ENCODE assay signal across 10 cellular contexts in genomic region chr2:177784449-177784845, GRCh38.
A peak's percentile ranks its signal among the peaks of the same experiment; 100 is the strongest.
DNase-seq lines count a peak whose midpoint lies in the region; ATAC-seq and TF ChIP-seq lines count a peak whose summit lies in the region.
"Had no signal": no experiment of that assay in that cellular context is flagged by ENCODE, and none has a peak within 500 bp of the region (broad histone marks: within the 10 kb centered on the region; RNA-seq: fewer than 3 reads in every experiment).

No MANE protein-coding gene starts in this region.

- H3K79me2 ChIP-seq in MM.1S (ENCODE audit: low read length), result no peaks in the 10 kb centered on the region

- H3K4me2 ChIP-seq in MM.1S (ENCODE audit: low read depth, low read length), result peak overlapping the region; percentile 41; the same call in 1 of the 2 replicates

- no peak overlapping the region for H2AFZ ChIP-seq in MM.1S (ENCODE audit: low read length)

- H3K9me2 ChIP-seq in MM.1S (replicated peaks; ENCODE audit: insufficient read depth, low read length), result no peaks in the 10 kb centered on the region

- H3K36me3 ChIP-seq in MM.1S (replicated peaks; ENCODE audit: insufficient read depth, low read length), result no peaks in the 10 kb centered on the region

- no peaks in the 10 kb centered on the region for H3K27me3 ChIP-seq in MM.1S (replicated peaks; ENCODE audit: insufficient read depth, low read length)

- H3F3A ChIP-seq in MM.1S (ENCODE audit: insufficient read depth, low read length), result no peaks in the 10 kb centered on the region

- POLR2A ChIA-PET in activated CD4-positive, alpha-beta T cell treated with anti-CD3 and anti-CD28 coated beads, Interleukin-2, amount 10 ng/mL, durations not matched to agents 7 days and 5 days (lab: Charles Lee), result no interaction called here

- no peak overlapping the region for H3K9ac ChIP-seq in MM.1S (ENCODE audit: low read length)

- H3K4me3 Mint-ChIP-seq in activated CD4-positive, alpha-beta T cell treated with anti-CD3 and anti-CD28 coated beads, Interleukin-2, amount 10 ng/mL, durations not matched to agents 7 days and 5 days, result peak overlapping the region; percentile 39
- peak overlapping the region; percentile 30 to 55 for H3K4me3 Mint-ChIP-seq in stimulated activated naive CD8-positive, alpha-beta T cell treated with anti-CD3 and anti-CD28 coated beads, Interleukin-15, amount 100 ng/mL, for 72 hours
- H3K4me3 Mint-ChIP-seq: B cell had no signal

- H3K9me3 Mint-ChIP-seq in activated CD4-positive, alpha-beta T cell treated with anti-CD3 and anti-CD28 coated beads, Interleukin-2, amount 10 ng/mL, durations not matched to agents 7 days and 5 days, result peaks cover 5% of the 10 kb centered on the region
- peaks cover 5 to 13% of the 10 kb centered on the region in 2 donors for H3K9me3 Mint-ChIP-seq in stimulated activated naive CD8-positive, alpha-beta T cell treated with anti-CD3 and anti-CD28 coated beads, Interleukin-15, amount 100 ng/mL, for 72 hours

- H3K36me3 Mint-ChIP-seq in activated CD4-positive, alpha-beta T cell treated with anti-CD3 and anti-CD28 coated beads, Interleukin-2, amount 10 ng/mL, durations not matched to agents 7 days and 5 days (ENCODE audit: low read depth), result peaks cover 9% of the 10 kb centered on the region

- H3K4me3 ChIP-seq in MM.1S (ENCODE audit: low read length), result no peak overlapping the region

- peaks cover 9% of the 10 kb centered on the region for H3K27me3 Mint-ChIP-seq in activated CD4-positive, alpha-beta T cell treated with anti-CD3 and anti-CD28 coated beads, Interleukin-2, amount 10 ng/mL, durations not matched to agents 7 days and 5 days
- H3K27me3 Mint-ChIP-seq in stimulated activated naive CD8-positive, alpha-beta T cell treated with anti-CD3 and anti-CD28 coated beads, Interleukin-15, amount 100 ng/mL, for 72 hours, result no peaks in the 10 kb centered on the region

- CTCF ChIA-PET in activated CD4-positive, alpha-beta T cell treated with anti-CD3 and anti-CD28 coated beads, Interleukin-2, amount 10 ng/mL, durations not matched to agents 7 days and 5 days (lab: Charles Lee), result interaction anchor here (0.8 kb wide), 1 partner anchor 26 kb away, joined by 3 read pairs; no protein-coding TSS in a partner anchor

- no peaks in the 10 kb centered on the region for H4K20me1 ChIP-seq in MM.1S (ENCODE audit: insufficient read depth, low read length)

- ATAC-seq in stimulated activated naive CD8-positive, alpha-beta T cell treated with anti-CD3 and anti-CD28 coated beads, Interleukin-15, amount 100 ng/mL, for 72 hours, result peak; percentile 76

- no peaks in the 10 kb centered on the region for H3K9me3 ChIP-seq in MM.1S (replicated peaks; ENCODE audit: insufficient read depth, low read length)

- H3K4me1 Mint-ChIP-seq in activated CD4-positive, alpha-beta T cell treated with anti-CD3 and anti-CD28 coated beads, Interleukin-2, amount 10 ng/mL, durations not matched to agents 7 days and 5 days, result peaks cover 43% of the 10 kb centered on the region
- H3K4me1 Mint-ChIP-seq in stimulated activated naive CD8-positive, alpha-beta T cell treated with anti-CD3 and anti-CD28 coated beads, Interleukin-15, amount 100 ng/mL, for 72 hours, result peaks cover 43% of the 10 kb centered on the region

- peaks cover 7% of the 10 kb centered on the region; the same call in 1 of the 2 replicates for H3K4me1 ChIP-seq in MM.1S (ENCODE audit: low read length)

- DNase-seq in activated CD4-positive, alpha-beta T cell treated with anti-CD3 and anti-CD28 coated beads, Interleukin-2, amount 10 ng/mL, durations not matched to agents 7 days and 5 days, result peak; percentile 20
- DNase-seq in activated CD4-positive, alpha-beta T cell treated with anti-CD3 and anti-CD28 coated beads, Interleukin-2, amount 50 U/mL, for 48 hours, result no peak
- DNase-seq in MM.1S (peak; percentile 9), fibroblast of peridontal ligament (ENCODE audit: extremely low read depth) (peak; percentile 88), cerebellar cortex (ENCODE audit: low spot score) (no peak), NCI-H2107 (lab: John Stamatoyannopoulos, UW) (no peak), NCI-H69 (lab: John Stamatoyannopoulos, UW) (no peak)
- no peak for DNase-seq in stimulated activated naive CD8-positive, alpha-beta T cell treated with anti-CD3 and anti-CD28 coated beads, Interleukin-15, amount 100 ng/mL, for 72 hours
- DNase-seq: stimulated activated naive CD4-positive, alpha-beta T cell treated with Interleukin-2 at 50 U/mL for 16 hours had no signal

- TF ChIP-seq CTCF in MM.1S (IDR thresholded peaks at IDR 0.05; ENCODE audit: low read length), result no peak

- H3K27ac ChIP-seq in MM.1S (ENCODE audit: low read length), result no peak overlapping the region

- H3K27ac Mint-ChIP-seq in activated CD4-positive, alpha-beta T cell treated with anti-CD3 and anti-CD28 coated beads, Interleukin-2, amount 10 ng/mL, durations not matched to agents 7 days and 5 days, result peak overlapping the region; percentile 76
- H3K27ac Mint-ChIP-seq in stimulated activated naive CD8-positive, alpha-beta T cell treated with anti-CD3 and anti-CD28 coated beads, Interleukin-15, amount 100 ng/mL, for 72 hours, result peak overlapping the region; percentile 29 to 88
- H3K27ac Mint-ChIP-seq: B cell had no signal

Comparison
In these comparisons a context has a peak if more than half of its experiments do, and no peak if none do; other contexts are left out.
1. DNase-seq: peak in activated CD4-positive, alpha-beta T cell treated with anti-CD3 and anti-CD28 coated beads, Interleukin-2, amount 10 ng/mL, durations not matched to agents 7 days and 5 days (single experiment), MM.1S (single experiment) and fibroblast of peridontal ligament (single experiment); none in activated CD4-positive, alpha-beta T cell treated with anti-CD3 and anti-CD28 coated beads, Interleukin-2, amount 50 U/mL, for 48 hours (0 of 2), stimulated activated naive CD8-positive, alpha-beta T cell treated with anti-CD3 and anti-CD28 coated beads, Interleukin-15, amount 100 ng/mL, for 72 hours (0 of 2), cerebellar cortex (single experiment), NCI-H2107 (single experiment) and NCI-H69 (single experiment).